ENCODE assay signal across 10 cellular contexts in the genomic region with DNA sequence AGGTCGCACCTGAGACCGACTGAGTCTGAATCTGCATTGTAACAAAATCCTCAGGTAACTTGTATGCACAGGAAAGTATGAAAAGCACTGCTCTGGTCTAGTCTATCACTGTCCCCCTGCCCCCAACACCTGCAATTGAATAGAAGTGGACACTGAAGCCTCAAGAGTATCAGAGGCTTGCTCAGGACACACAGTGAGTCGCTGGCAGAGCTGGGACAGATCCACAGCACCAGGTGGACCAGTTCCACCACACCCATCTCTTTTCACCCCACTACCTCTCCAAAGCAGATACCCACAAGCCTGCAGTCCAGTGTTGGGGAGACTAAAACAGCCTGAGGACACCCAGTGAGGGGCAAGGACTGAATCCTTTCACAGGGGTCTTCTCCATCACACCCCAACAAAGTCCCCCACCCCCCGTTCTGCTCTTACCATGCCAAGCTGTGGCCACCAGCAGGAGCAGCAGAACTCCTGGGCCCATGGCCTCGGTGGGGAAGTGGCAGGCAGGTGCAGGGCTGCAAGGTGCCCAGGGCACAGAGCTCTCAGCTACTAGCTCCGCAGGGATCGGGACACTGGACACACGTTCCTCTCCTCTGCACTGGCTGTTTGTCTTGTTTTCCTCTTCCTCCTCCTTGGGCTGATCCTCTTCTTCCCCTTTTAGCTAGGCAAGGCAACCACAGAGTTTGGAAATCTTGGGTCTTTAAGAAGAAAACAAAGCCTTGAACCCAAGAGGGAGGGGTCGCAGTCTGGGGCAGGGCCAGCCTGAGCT. TPM values are rescaled to one million over a fixed set of nuclear protein-coding genes. Genes with fewer than 3 reads are reported as not detected.
DNase-seq lines count a peak whose midpoint lies in the region; TF ChIP-seq lines count a peak whose summit lies in the region.
"Had no signal": no experiment of that assay in that cellular context is flagged by ENCODE, and none has a peak within 500 bp of the region (broad histone marks: within the 10 kb centered on the region; RNA-seq: fewer than 3 reads in every experiment).

CSF1R (minus strand) TSS at position 605 of the 766 bp plus-strand sequence; CDS start at position 478, 127 bp downstream.

- 69 to 83% (median 76%) methylated on average over 8 to 9 of the region's 9 CpGs for WGBS in adrenal gland, 4 donors
- 88 to 89% methylated on average over 9 of the region's 9 CpGs for WGBS in lower leg skin, 2 donors

- peak within 1 kb of the TSS in 1 of 5 donors; percentile 52 for H3K27ac ChIP-seq in adrenal gland
- H3K27ac ChIP-seq: SK-N-MC had no signal

- intact Hi-C loops in adrenal gland (cut with DNase I), result no loop called here
- intact Hi-C loops in lower leg skin (cut with DNase I; ENCODE audit: low total_unique reads), result no loop called here

- no peak for TF ChIP-seq CTCF in GM20000 (IDR thresholded peaks at IDR 0.05; ENCODE audit: extremely low read depth, missing control alignments)
- TF ChIP-seq CTCF in adrenal gland (IDR thresholded peaks at IDR 0.05), result no peak
- no peak for TF ChIP-seq CTCF in lower leg skin (IDR thresholded peaks at IDR 0.05)
- TF ChIP-seq CTCF in subcutaneous adipose tissue (IDR thresholded peaks at IDR 0.05; ENCODE audit: low read depth), result no peak

- no peaks in the 10 kb centered on the region for H3K9me3 ChIP-seq in adrenal gland (replicated peaks in 1 of 3)

- H3K4me3 ChIP-seq in adrenal gland (peak within 1 kb of the TSS in 1 of 4 donors; percentile 44), lower leg skin (ENCODE audit: low read depth, poor library complexity, severe bottlenecking) (peak within 1 kb of the TSS; percentile 23)
- H3K4me3 ChIP-seq: K562, SK-N-MC had no signal

- no peaks in the 10 kb centered on the region for H3K27me3 ChIP-seq in adrenal gland

- no peaks in the 10 kb centered on the region for H3K36me3 ChIP-seq in adrenal gland (replicated peaks in 1 of 2)

- TF ChIP-seq POLR2A in adrenal gland (IDR thresholded peaks at IDR 0.05) (no peak), lower leg skin (IDR thresholded peaks at IDR 0.05) (no peak)

- DNase-seq in GM20000 (ENCODE audit: low spot score), result peak; percentile 2
- DNase-seq in adrenal gland, result peak in 1 of 7 donors; percentile 13
- peak in 1 of 2 donors; percentile 65 for DNase-seq in lower leg skin (ENCODE audit: low spot score in 2 of 2)
- DNase-seq in NCI-H345 (lab: John Stamatoyannopoulos, UW), result no peak
- no peak for DNase-seq in hippocampal formation (lab: John Stamatoyannopoulos, UW)
- DNase-seq in SHP77 treated with DMSO at 0.1 percent for 48 hours (lab: John Stamatoyannopoulos, UW), result no peak
- DNase-seq in NCI-H2029 (lab: John Stamatoyannopoulos, UW), result no peak

- H3K4me1 ChIP-seq in adrenal gland (replicated peaks in 1 of 2), result peaks cover 0 to 4% of the 10 kb centered on the region in 2 donors

RNA-seq across cellular contexts. Expression of gene CSF1R, which starts in this region (rescaled TPM):
- total RNA-seq in adrenal gland, result 100 to 1,000 TPM in 2 of 8 donors, 10 to 100 TPM in 6; 37.2 to 165 (median 94.4) TPM
- polyA plus RNA-seq in adrenal gland, result 10 to 100 TPM; 17.9 to 20.0 (median 19.0) TPM
- total RNA-seq in lower leg skin, result 10 to 100 TPM; 17.9 to 27.3 (median 23.9) TPM
- total RNA-seq in subcutaneous adipose tissue, result 100 to 1,000 TPM in 2 of 4 donors, 10 to 100 TPM in 2; 35.2 to 152 (median 79.7) TPM
